ENCODE assay signal across 14 cellular contexts in genomic region chr11:110452720-110453119, GRCh38.
"Had no signal": no experiment of that assay in that cellular context is flagged by ENCODE, and none has a peak within 500 bp of the region (broad histone marks: within the 10 kb centered on the region; RNA-seq: fewer than 3 reads in every experiment).

No MANE protein-coding gene starts in this region.

- H3K27me3 ChIP-seq: pancreas, sigmoid colon, spleen, tibial artery had no signal

- FAIRE-seq: islet of Langerhans, pancreas, urothelium cell line had no signal

- H3K9me3 ChIP-seq: lower lobe of right lung, pancreas, sigmoid colon, spleen, tibial artery had no signal

- H3K27me3 Mint-ChIP-seq: activated naive CD4-positive, alpha-beta T cell treated with anti-CD3 and anti-CD28 coated beads, Interleukin-2, amount 10 ng/mL, durations not matched to agents 7 days and 5 days had no signal

- H3K4me1 ChIP-seq: lower lobe of right lung, pancreas had no signal

- H3K36me3 ChIP-seq: lower lobe of right lung, pancreas, sigmoid colon had no signal

- ATAC-seq: esophagus mucosa, left colon, lower lobe of right lung, pancreas, SK-N-SH treated with all-trans-retinoic acid at 6 μM for 48 hours had no signal

- DNase-seq: activated CD4-positive, alpha-beta T cell treated with anti-CD3 and anti-CD28 coated beads, Interleukin-2, amount 50 U/mL, for 1 hour; activated naive CD4-positive, alpha-beta T cell treated with anti-CD3 and anti-CD28 coated beads, Interleukin-2, amount 10 ng/mL, durations not matched to agents 7 days and 5 days; amniotic stem cell; left colon; lower lobe of right lung; pancreas; sigmoid colon; spleen; tibial artery had no signal

- H3K27ac Mint-ChIP-seq: activated naive CD4-positive, alpha-beta T cell treated with anti-CD3 and anti-CD28 coated beads, Interleukin-2, amount 10 ng/mL, durations not matched to agents 7 days and 5 days; mesothelial cell of epicardium had no signal

- H3K9me3 Mint-ChIP-seq: activated naive CD4-positive, alpha-beta T cell treated with anti-CD3 and anti-CD28 coated beads, Interleukin-2, amount 10 ng/mL, durations not matched to agents 7 days and 5 days had no signal

- H3K27ac ChIP-seq: lower lobe of right lung, pancreas, sigmoid colon, spleen, tibial artery had no signal

- H3K4me3 ChIP-seq: lower lobe of right lung, pancreas, sigmoid colon, spleen, tibial artery had no signal

- H3K4me3 Mint-ChIP-seq: activated naive CD4-positive, alpha-beta T cell treated with anti-CD3 and anti-CD28 coated beads, Interleukin-2, amount 10 ng/mL, durations not matched to agents 7 days and 5 days; mesothelial cell of epicardium had no signal
